Comparison of ENCODE assay signal across 1 cellular context in the genomic region with DNA sequence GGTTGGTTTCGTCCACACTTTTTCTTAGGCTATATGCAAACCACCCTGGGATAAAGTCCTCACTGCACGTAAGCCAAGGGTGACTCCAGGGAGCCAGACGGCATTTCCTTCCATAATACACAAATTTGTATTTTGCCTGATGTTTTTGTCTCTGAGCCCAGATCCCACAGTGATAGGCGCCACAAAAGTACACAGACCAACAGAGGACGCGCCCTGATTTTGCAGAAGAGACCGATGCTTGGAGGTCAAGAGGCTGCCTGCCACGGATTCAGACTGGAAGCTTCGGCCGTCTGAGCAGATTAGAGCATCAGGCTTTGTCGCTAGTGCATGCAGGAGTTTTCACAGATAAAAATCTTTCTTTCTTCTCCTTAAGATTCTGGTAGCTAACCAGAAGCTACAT.
TF ChIP-seq lines count a peak whose summit lies in the region.

No MANE protein-coding gene starts in this region.

TF ChIP-seq in HepG2, 621 proteins besides CTCF, POLR2A, EP300 and RAD21 (continued from another document):
- TF ChIP-seq ZNF558 (CRISPR knock-in tag; IDR thresholded peaks at IDR 0.05; ENCODE audit: borderline replicate concordance) (no peak), PPARG (CRISPR knock-in tag; conservative IDR thresholded peaks at IDR 0.05) (no peak)
